1 cellular context compared by ENCODE assay signal in the genomic region with DNA sequence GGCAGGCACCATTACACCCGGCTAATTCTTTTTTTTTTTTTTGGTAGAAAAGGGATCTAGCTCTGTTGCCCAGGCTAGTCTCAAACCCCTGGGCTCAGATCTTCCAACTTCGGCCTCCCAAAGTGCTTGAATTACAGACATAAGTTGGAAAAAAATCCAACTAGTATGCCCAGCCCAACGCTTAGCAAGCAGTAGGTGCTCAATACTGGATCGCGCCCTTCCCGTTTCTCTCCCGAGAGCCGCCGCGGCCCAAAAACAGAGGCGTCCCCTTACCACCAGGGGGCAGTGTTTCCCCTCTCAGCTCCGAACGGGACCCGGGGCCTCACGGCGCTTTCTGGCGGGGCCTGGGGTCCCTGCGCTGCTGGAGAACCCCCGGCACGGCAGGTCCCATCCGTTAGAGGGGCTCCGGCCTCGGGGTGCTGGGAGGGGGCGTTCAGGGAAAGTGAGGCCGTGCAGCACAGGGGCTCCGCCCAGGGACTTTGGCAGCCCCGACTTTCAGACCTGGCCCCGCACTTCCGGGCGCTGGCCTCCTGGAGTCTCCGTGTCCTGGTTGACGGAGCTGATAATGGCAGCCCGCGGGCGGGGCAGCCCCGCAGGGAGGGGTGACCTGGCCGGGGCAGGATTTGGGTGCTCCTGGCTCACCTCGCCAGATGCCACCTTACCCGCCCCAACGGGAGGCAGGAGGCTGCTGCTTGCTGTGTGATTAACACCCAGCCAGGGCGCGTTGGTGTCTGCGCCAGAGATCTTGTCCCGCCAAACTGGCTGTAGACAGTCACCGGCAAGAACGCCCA.
TF ChIP-seq lines count a peak whose summit lies in the region.

No MANE protein-coding gene starts in this region.

TF ChIP-seq in K562, 482 proteins besides CTCF, POLR2A, EP300 and RAD21 (continued from another document):
- no peak; the same call in 1 of the 2 replicates for TF ChIP-seq ATF3 (IDR thresholded peaks at IDR 0.05)
- peak; percentile 44; the same call in 1 of the 2 replicates for TF ChIP-seq ATF3 (CRISPR knock-in tag; conservative IDR thresholded peaks at IDR 0.05)
- TF ChIP-seq PML (IDR thresholded peaks at IDR 0.05; ENCODE audit: low read length), result 0 out of 2 replicates have a peak, but pooled peaks have one; percentile 37
- TF ChIP-seq ZNF444 (CRISPR knock-in tag; IDR thresholded peaks at IDR 0.05), result peak; percentile 61; the same call in 1 of the 2 replicates
- no peak for TF ChIP-seq TFAM (CRISPR knock-in tag; conservative IDR thresholded peaks at IDR 0.05)
- peak; percentile 82 for TF ChIP-seq GATA2 (CRISPR knock-in tag; IDR thresholded peaks at IDR 0.05)
- TF ChIP-seq ZNF121 (CRISPR knock-in tag; conservative IDR thresholded peaks at IDR 0.05), result peak; percentile 96
- TF ChIP-seq, protein P1, sequence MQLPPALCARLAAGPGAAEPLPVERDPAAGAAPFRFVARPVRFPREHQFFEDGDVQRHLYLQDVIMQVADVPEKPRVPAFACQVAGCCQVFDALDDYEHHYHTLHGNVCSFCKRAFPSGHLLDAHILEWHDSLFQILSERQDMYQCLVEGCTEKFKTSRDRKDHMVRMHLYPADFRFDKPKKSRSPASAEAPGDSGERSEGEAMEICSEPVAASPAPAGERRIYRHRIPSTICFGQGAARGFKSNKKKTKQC (CRISPR knock-in tag; IDR thresholded peaks at IDR 0.05), result peak; percentile 81; the same call in 1 of the 2 replicates
- peak; percentile 86 for TF ChIP-seq L3MBTL2 (IDR thresholded peaks at IDR 0.05)
- peak; percentile 35 to 49; a peak in 3 of 4 replicates for TF ChIP-seq SRF (CRISPR knock-in tag; IDR thresholded peaks at IDR 0.05)
- TF ChIP-seq JUND (IDR thresholded peaks at IDR 0.05; ENCODE audit: borderline replicate concordance, low read depth, low read length), result peak; percentile 42; the same call in 1 of the 2 replicates
- peak; percentile 11; the same call in 1 of the 3 replicates for TF ChIP-seq JUND (tag; IDR thresholded peaks at IDR 0.05; ENCODE audit: borderline replicate concordance, low read depth, low read length)
- no peak for TF ChIP-seq CBX8 (IDR thresholded peaks at IDR 0.05; ENCODE audit: borderline replicate concordance, extremely low read depth, low read depth, low read length, poor library complexity, severe bottlenecking)
- TF ChIP-seq, protein P2, sequence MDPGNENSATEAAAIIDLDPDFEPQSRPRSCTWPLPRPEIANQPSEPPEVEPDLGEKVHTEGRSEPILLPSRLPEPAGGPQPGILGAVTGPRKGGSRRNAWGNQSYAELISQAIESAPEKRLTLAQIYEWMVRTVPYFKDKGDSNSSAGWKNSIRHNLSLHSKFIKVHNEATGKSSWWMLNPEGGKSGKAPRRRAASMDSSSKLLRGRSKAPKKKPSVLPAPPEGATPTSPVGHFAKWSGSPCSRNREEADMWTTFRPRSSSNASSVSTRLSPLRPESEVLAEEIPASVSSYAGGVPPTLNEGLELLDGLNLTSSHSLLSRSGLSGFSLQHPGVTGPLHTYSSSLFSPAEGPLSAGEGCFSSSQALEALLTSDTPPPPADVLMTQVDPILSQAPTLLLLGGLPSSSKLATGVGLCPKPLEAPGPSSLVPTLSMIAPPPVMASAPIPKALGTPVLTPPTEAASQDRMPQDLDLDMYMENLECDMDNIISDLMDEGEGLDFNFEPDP (CRISPR knock-in tag; IDR thresholded peaks at IDR 0.05), result peak; percentile 54; the same call in 1 of the 2 replicates
- TF ChIP-seq YY1 (IDR thresholded peaks at IDR 0.05; ENCODE audit: borderline replicate concordance in 1 of 3, control insufficient read depth in 1 of 3, extremely low read depth in 1 of 3, insufficient read depth in 3 of 3, insufficient read length in 1 of 3, insufficient replicate concordance in 2 of 3, low read depth in 1 of 3, low read length in 2 of 3), result peak in 2 of 3 experiments; percentile 36 to 86
- no peak for TF ChIP-seq ZNF740 (CRISPR knock-in tag; IDR thresholded peaks at IDR 0.05)
- no peak for TF ChIP-seq ZNF740 (tag; IDR thresholded peaks at IDR 0.05)
- 0 out of 2 replicates have a peak, but pooled peaks have one; percentile 54 for TF ChIP-seq ZFP1 (CRISPR knock-in tag; IDR thresholded peaks at IDR 0.05)
- TF ChIP-seq, protein P3, sequence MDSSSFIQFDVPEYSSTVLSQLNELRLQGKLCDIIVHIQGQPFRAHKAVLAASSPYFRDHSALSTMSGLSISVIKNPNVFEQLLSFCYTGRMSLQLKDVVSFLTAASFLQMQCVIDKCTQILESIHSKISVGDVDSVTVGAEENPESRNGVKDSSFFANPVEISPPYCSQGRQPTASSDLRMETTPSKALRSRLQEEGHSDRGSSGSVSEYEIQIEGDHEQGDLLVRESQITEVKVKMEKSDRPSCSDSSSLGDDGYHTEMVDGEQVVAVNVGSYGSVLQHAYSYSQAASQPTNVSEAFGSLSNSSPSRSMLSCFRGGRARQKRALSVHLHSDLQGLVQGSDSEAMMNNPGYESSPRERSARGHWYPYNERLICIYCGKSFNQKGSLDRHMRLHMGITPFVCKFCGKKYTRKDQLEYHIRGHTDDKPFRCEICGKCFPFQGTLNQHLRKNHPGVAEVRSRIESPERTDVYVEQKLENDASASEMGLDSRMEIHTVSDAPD (CRISPR knock-in tag; IDR thresholded peaks at IDR 0.05), result no peak
- TF ChIP-seq, protein P4, sequence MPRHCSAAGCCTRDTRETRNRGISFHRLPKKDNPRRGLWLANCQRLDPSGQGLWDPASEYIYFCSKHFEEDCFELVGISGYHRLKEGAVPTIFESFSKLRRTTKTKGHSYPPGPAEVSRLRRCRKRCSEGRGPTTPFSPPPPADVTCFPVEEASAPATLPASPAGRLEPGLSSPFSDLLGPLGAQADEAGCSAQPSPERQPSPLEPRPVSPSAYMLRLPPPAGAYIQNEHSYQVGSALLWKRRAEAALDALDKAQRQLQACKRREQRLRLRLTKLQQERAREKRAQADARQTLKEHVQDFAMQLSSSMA (CRISPR knock-in tag; IDR thresholded peaks at IDR 0.05), result no peak
- no peak for TF ChIP-seq ZNF347 (CRISPR knock-in tag; IDR thresholded peaks at IDR 0.05; ENCODE audit: low read depth)
- 0 out of 2 replicates have a peak, but pooled peaks have one; percentile 49 for TF ChIP-seq ERF (CRISPR knock-in tag; IDR thresholded peaks at IDR 0.05)
- TF ChIP-seq ETV6 (IDR thresholded peaks at IDR 0.05; ENCODE audit: borderline replicate concordance in 1 of 2, low read depth in 2 of 2, low read length in 1 of 2), result 0 out of 4 replicates have a peak, but pooled peaks have one; percentile 41 to 58
- no peak for TF ChIP-seq ETV6 (CRISPR knock-in tag; IDR thresholded peaks at IDR 0.05; ENCODE audit: borderline replicate concordance)
- TF ChIP-seq, protein P5, sequence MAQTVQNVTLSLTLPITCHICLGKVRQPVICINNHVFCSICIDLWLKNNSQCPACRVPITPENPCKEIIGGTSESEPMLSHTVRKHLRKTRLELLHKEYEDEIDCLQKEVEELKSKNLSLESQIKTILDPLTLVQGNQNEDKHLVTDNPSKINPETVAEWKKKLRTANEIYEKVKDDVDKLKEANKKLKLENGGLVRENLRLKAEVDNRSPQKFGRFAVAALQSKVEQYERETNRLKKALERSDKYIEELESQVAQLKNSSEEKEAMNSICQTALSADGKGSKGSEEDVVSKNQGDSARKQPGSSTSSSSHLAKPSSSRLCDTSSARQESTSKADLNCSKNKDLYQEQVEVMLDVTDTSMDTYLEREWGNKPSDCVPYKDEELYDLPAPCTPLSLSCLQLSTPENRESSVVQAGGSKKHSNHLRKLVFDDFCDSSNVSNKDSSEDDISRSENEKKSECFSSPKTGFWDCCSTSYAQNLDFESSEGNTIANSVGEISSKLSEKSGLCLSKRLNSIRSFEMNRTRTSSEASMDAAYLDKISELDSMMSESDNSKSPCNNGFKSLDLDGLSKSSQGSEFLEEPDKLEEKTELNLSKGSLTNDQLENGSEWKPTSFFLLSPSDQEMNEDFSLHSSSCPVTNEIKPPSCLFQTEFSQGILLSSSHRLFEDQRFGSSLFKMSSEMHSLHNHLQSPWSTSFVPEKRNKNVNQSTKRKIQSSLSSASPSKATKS (CRISPR knock-in tag; IDR thresholded peaks at IDR 0.05), result no peak
- TF ChIP-seq, protein P6, sequence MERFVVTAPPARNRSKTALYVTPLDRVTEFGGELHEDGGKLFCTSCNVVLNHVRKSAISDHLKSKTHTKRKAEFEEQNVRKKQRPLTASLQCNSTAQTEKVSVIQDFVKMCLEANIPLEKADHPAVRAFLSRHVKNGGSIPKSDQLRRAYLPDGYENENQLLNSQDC (CRISPR knock-in tag; IDR thresholded peaks at IDR 0.05), result no peak
- no peak for TF ChIP-seq POU5F1 (IDR thresholded peaks at IDR 0.05; ENCODE audit: borderline replicate concordance, low read depth, low read length, partially characterized antibody)
- TF ChIP-seq SFPQ (IDR thresholded peaks at IDR 0.05; ENCODE audit: low read depth, low read length), result no peak
